Comparison of ENCODE assay signal across 18 cellular contexts in genomic region chr2:68248361-68248760, GRCh38. TPM values are rescaled to one million over a fixed set of nuclear protein-coding genes. Genes with fewer than 3 reads are reported as not detected.
DNase-seq lines count a peak whose midpoint lies in the region; ATAC-seq and TF ChIP-seq lines count a peak whose summit lies in the region.
"Had no signal": no experiment of that assay in that cellular context is flagged by ENCODE, and none has a peak within 500 bp of the region (broad histone marks: within the 10 kb centered on the region; RNA-seq: fewer than 3 reads in every experiment).

No MANE protein-coding gene starts in this region.

- ATAC-seq in natural killer cell treated with Interleukin-12 subunit alpha and Interleukin-12 subunit beta and Interleukin-15 and Interleukin-18, amount 100 ng/mL, for 72 hours = no peak
- ATAC-seq: GM23338, pancreas had no signal

- peaks cover 58% of the 10 kb centered on the region for H4K20me1 ChIP-seq in DOHH2 (ENCODE audit: control insufficient read depth, insufficient read depth, low read depth, low read length)

- no peak overlapping the region for H3K4me3 Mint-ChIP-seq in endodermal cell
- no peak overlapping the region for H3K4me3 Mint-ChIP-seq in natural killer cell treated with Interleukin-12 subunit alpha and Interleukin-12 subunit beta and Interleukin-15 and Interleukin-18, amount 100 ng/mL, for 72 hours
- H3K4me3 Mint-ChIP-seq: activated CD4-positive, alpha-beta memory T cell treated with anti-CD3 and anti-CD28 coated beads, Interleukin-2, amount 10 ng/mL, durations not matched to agents 7 days and 5 days; activated naive CD8-positive, alpha-beta T cell treated with anti-CD3 and anti-CD28 coated beads, Interleukin-2, amount 10 ng/mL, durations not matched to agents 7 days and 5 days; CD4-positive, alpha-beta memory T cell; GM23338 had no signal

- H3K4me2 ChIP-seq in DOHH2 (ENCODE audit: low read length) = peak overlapping the region; percentile 82

- H3K79me2 ChIP-seq in DOHH2 (ENCODE audit: control insufficient read depth, low read length) = peaks cover 93% of the 10 kb centered on the region

- H3K27ac ChIP-seq in DOHH2 (ENCODE audit: low read depth, low read length) (no peak overlapping the region), endodermal cell (ENCODE audit: low read depth, low read length) (no peak overlapping the region), rectal smooth muscle tissue (ENCODE audit: low read depth, low read length) (no peak overlapping the region)
- H3K27ac ChIP-seq: pancreas, RWPE1 had no signal

- H3K4me3 ChIP-seq in DOHH2 (ENCODE audit: low read length) = peak overlapping the region; percentile 84; the same call in 1 of the 2 replicates
- peak overlapping the region; percentile 96 for H3K4me3 ChIP-seq in endodermal cell (ENCODE audit: low read length)
- no peak overlapping the region for H3K4me3 ChIP-seq in rectal smooth muscle tissue (ENCODE audit: low read length)
- H3K4me3 ChIP-seq: pancreas, sigmoid colon had no signal

- H3K9me3 ChIP-seq in DOHH2 (ENCODE audit: control insufficient read depth, insufficient read depth, low read length) = no peaks in the 10 kb centered on the region
- H3K9me3 ChIP-seq in endodermal cell (ENCODE audit: control insufficient read depth, low read length) = no peaks in the 10 kb centered on the region
- H3K9me3 ChIP-seq: pancreas, sigmoid colon had no signal

- no peaks in the 10 kb centered on the region for H3K9me3 Mint-ChIP-seq in endodermal cell
- no peaks in the 10 kb centered on the region for H3K9me3 Mint-ChIP-seq in natural killer cell treated with Interleukin-12 subunit alpha and Interleukin-12 subunit beta and Interleukin-15 and Interleukin-18, amount 100 ng/mL, for 72 hours
- H3K9me3 Mint-ChIP-seq: activated CD4-positive, alpha-beta memory T cell treated with anti-CD3 and anti-CD28 coated beads, Interleukin-2, amount 10 ng/mL, durations not matched to agents 7 days and 5 days; activated naive CD8-positive, alpha-beta T cell treated with anti-CD3 and anti-CD28 coated beads, Interleukin-2, amount 10 ng/mL, durations not matched to agents 7 days and 5 days; GM23338 had no signal

- H3K27me3 ChIP-seq in DOHH2 (ENCODE audit: control insufficient read depth, low read length) (no peaks in the 10 kb centered on the region), endodermal cell (ENCODE audit: control insufficient read depth, insufficient read depth, low read length, poor library complexity, severe bottlenecking) (no peaks in the 10 kb centered on the region), rectal smooth muscle tissue (ENCODE audit: control insufficient read depth, insufficient read depth, low read length) (no peaks in the 10 kb centered on the region)
- H3K27me3 ChIP-seq: pancreas, sigmoid colon had no signal

- TF ChIP-seq CTCF in DOHH2 (IDR thresholded peaks at IDR 0.05; ENCODE audit: low read depth, low read length, poor library complexity, severe bottlenecking) = no peak
- TF ChIP-seq CTCF in endodermal cell (conservative IDR thresholded peaks at IDR 0.05) = no peak

- 90 to 93% methylated on average over 2 to 3 of the region's 3 CpGs for WGBS in endodermal cell (ENCODE audit: insufficient coverage in 1 of 2, insufficient read length in 1 of 2), 2 experiments

- DNase-seq in NCI-H82 (lab: John Stamatoyannopoulos, UW) = peak; percentile 68
- no peak for DNase-seq in endodermal cell
- DNase-seq in dermis blood vessel endothelial cell = no peak
- DNase-seq in natural killer cell treated with Interleukin-12 subunit alpha and Interleukin-12 subunit beta and Interleukin-15 and Interleukin-18, amount 100 ng/mL, for 72 hours (ENCODE audit: low spot score) = no peak
- no peak for DNase-seq in NCI-H2107 (lab: John Stamatoyannopoulos, UW)
- DNase-seq in NCI-H345 treated with DMSO at 0.1 percent for 48 hours (lab: John Stamatoyannopoulos, UW; ENCODE audit: unreplicated experiment) = no peak
- DNase-seq: activated CD4-positive, alpha-beta memory T cell treated with anti-CD3 and anti-CD28 coated beads, Interleukin-2, amount 10 ng/mL, durations not matched to agents 7 days and 5 days; activated effector memory CD4-positive, alpha-beta T cell treated with Interleukin-2 at 50 U/mL for 16 hours; activated naive CD8-positive, alpha-beta T cell treated with anti-CD3 and anti-CD28 coated beads, Interleukin-2, amount 10 ng/mL, durations not matched to agents 7 days and 5 days; CD4-positive, alpha-beta memory T cell; DMS153; pancreas; sigmoid colon; T-helper 9 cell had no signal

- peaks cover 3% of the 10 kb centered on the region for H3K36me3 Mint-ChIP-seq in endodermal cell (ENCODE audit: low read depth)
- peaks cover 15% of the 10 kb centered on the region for H3K36me3 Mint-ChIP-seq in natural killer cell treated with Interleukin-12 subunit alpha and Interleukin-12 subunit beta and Interleukin-15 and Interleukin-18, amount 100 ng/mL, for 72 hours

- peaks cover 56% of the 10 kb centered on the region for H3K36me3 ChIP-seq in DOHH2 (ENCODE audit: control insufficient read depth, low read length)
- H3K36me3 ChIP-seq in endodermal cell (ENCODE audit: control insufficient read depth, insufficient read depth, low read length) = no peaks in the 10 kb centered on the region
- H3K36me3 ChIP-seq in rectal smooth muscle tissue (ENCODE audit: control insufficient read depth, insufficient read depth, low read length) = no peaks in the 10 kb centered on the region
- H3K36me3 ChIP-seq: pancreas, sigmoid colon had no signal

- H3F3A ChIP-seq in DOHH2 (ENCODE audit: control insufficient read depth, insufficient read depth) = peaks cover 8% of the 10 kb centered on the region

- no peak overlapping the region for H3K27ac Mint-ChIP-seq in endodermal cell
- no peak overlapping the region for H3K27ac Mint-ChIP-seq in natural killer cell treated with Interleukin-12 subunit alpha and Interleukin-12 subunit beta and Interleukin-15 and Interleukin-18, amount 100 ng/mL, for 72 hours
- H3K27ac Mint-ChIP-seq: activated CD4-positive, alpha-beta memory T cell treated with anti-CD3 and anti-CD28 coated beads, Interleukin-2, amount 10 ng/mL, durations not matched to agents 7 days and 5 days; activated naive CD8-positive, alpha-beta T cell treated with anti-CD3 and anti-CD28 coated beads, Interleukin-2, amount 10 ng/mL, durations not matched to agents 7 days and 5 days; CD4-positive, alpha-beta memory T cell had no signal

- peaks cover 7% of the 10 kb centered on the region for H3K4me1 Mint-ChIP-seq in endodermal cell
- H3K4me1 Mint-ChIP-seq in natural killer cell treated with Interleukin-12 subunit alpha and Interleukin-12 subunit beta and Interleukin-15 and Interleukin-18, amount 100 ng/mL, for 72 hours (ENCODE audit: low read depth in 2 of 2) = peaks cover 20 to 24% of the 10 kb centered on the region in 2 donors

- H3K4me1 ChIP-seq in DOHH2 (ENCODE audit: control insufficient read depth, low read length) = peaks cover 49% of the 10 kb centered on the region
- H3K4me1 ChIP-seq in endodermal cell (ENCODE audit: control insufficient read depth, insufficient read depth, low read length) = peaks cover 11% of the 10 kb centered on the region
- peaks cover 25% of the 10 kb centered on the region for H3K4me1 ChIP-seq in rectal smooth muscle tissue (ENCODE audit: control insufficient read depth, insufficient read depth, low read length)

- H3K9ac ChIP-seq in endodermal cell (ENCODE audit: extremely low read depth, low read length, poor library complexity, severe bottlenecking) = no peak overlapping the region
- H3K9ac ChIP-seq in rectal smooth muscle tissue (ENCODE audit: low read length) = peak overlapping the region; percentile 27

- H3K9me2 ChIP-seq in DOHH2 (replicated peaks; ENCODE audit: control insufficient read depth, low read length) = no peaks in the 10 kb centered on the region

- H3K27me3 Mint-ChIP-seq in endodermal cell (ENCODE audit: insufficient read depth) = no peaks in the 10 kb centered on the region
- H3K27me3 Mint-ChIP-seq in natural killer cell treated with Interleukin-12 subunit alpha and Interleukin-12 subunit beta and Interleukin-15 and Interleukin-18, amount 100 ng/mL, for 72 hours = no peaks in the 10 kb centered on the region
- H3K27me3 Mint-ChIP-seq: activated CD4-positive, alpha-beta memory T cell treated with anti-CD3 and anti-CD28 coated beads, Interleukin-2, amount 10 ng/mL, durations not matched to agents 7 days and 5 days; activated naive CD8-positive, alpha-beta T cell treated with anti-CD3 and anti-CD28 coated beads, Interleukin-2, amount 10 ng/mL, durations not matched to agents 7 days and 5 days had no signal

RNA-seq across cellular contexts. Expression of gene PPP3R1, which starts 4.0 kb away (rescaled TPM):
- 10 to 100 TPM; 57.4 to 59.5 TPM for total RNA-seq in endodermal cell
- polyA plus RNA-seq in endodermal cell (2013, experiment 1 of 2) = 46.4 TPM
- polyA plus RNA-seq in endodermal cell (2013, experiment 2 of 2) = 44.5 TPM
- total RNA-seq in dermis blood vessel endothelial cell = 19.4 and 46.8 TPM in 2 replicates
- total RNA-seq in natural killer cell treated with Interleukin-12 subunit alpha and Interleukin-12 subunit beta and Interleukin-15 and Interleukin-18, amount 100 ng/mL, for 72 hours = 10 to 100 TPM; 85.9 to 90.7 TPM
